Comparison of ENCODE assay signal across 2 cellular contexts in the genomic region with DNA sequence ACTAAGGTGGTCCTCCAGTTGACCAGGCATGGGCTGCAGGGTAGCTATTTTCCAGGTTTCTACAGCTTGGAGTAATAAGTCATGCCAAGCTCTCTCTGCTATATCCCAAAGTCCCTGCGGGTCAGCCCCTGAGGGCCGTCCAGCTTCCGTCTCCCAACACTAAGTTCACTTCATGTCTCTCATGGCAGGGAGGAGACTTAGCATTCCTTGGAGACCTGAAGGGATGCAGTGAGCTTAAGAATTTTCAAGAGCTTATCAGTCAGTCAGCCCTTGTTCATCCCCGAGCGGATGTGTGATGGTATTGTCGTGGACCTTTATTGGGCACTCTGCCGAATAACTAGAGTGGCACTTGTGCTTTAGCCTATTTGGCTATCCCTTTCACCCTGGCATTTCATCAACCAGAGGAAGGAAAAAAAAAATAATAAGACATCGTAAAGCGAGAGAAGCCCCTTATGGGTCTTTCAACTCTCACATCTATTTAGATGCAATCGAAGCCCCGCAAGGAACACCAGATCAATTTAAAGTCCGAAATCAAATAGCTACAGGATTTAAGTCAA.
TF ChIP-seq lines count a peak whose summit lies in the region.

No MANE protein-coding gene starts in this region.

TF ChIP-seq in K562, 482 proteins besides CTCF, POLR2A, EP300 and RAD21:
- TF ChIP-seq RNF2 (IDR thresholded peaks at IDR 0.05), result 0 out of 2 replicates have a peak, but pooled peaks have one; percentile 32

TF ChIP-seq in liver, 16 proteins besides CTCF, POLR2A, EP300 and RAD21:
- TF ChIP-seq, protein P1, sequence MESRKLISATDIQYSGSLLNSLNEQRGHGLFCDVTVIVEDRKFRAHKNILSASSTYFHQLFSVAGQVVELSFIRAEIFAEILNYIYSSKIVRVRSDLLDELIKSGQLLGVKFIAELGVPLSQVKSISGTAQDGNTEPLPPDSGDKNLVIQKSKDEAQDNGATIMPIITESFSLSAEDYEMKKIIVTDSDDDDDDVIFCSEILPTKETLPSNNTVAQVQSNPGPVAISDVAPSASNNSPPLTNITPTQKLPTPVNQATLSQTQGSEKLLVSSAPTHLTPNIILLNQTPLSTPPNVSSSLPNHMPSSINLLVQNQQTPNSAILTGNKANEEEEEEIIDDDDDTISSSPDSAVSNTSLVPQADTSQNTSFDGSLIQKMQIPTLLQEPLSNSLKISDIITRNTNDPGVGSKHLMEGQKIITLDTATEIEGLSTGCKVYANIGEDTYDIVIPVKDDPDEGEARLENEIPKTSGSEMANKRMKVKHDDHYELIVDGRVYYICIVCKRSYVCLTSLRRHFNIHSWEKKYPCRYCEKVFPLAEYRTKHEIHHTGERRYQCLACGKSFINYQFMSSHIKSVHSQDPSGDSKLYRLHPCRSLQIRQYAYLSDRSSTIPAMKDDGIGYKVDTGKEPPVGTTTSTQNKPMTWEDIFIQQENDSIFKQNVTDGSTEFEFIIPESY (IDR thresholded peaks at IDR 0.05), result peak; percentile 19
TF ChIP-seq in liver: peak in this region for 1; not testable (repeated sequence) for 15.
